15 cellular contexts compared by ENCODE assay signal in genomic region chr3:131322946-131323505, GRCh38. TPM values are rescaled to one million over a fixed set of nuclear protein-coding genes. Genes with fewer than 3 reads are reported as not detected.
DNase-seq lines count a peak whose midpoint lies in the region; ATAC-seq and TF ChIP-seq lines count a peak whose summit lies in the region.
"Had no signal": no experiment of that assay in that cellular context is flagged by ENCODE, and none has a peak within 500 bp of the region (broad histone marks: within the 10 kb centered on the region; RNA-seq: fewer than 3 reads in every experiment).

No MANE protein-coding gene starts in this region.

- 50 to 58% methylated on average over 3 of the region's 3 CpGs for WGBS in thyroid gland, 2 donors

- TF ChIP-seq POLR2A in thyroid gland (IDR thresholded peaks at IDR 0.05), result peak in 1 of 2 donors; percentile 42

- H3K27ac ChIP-seq in thyroid gland, result peak overlapping the region; percentile 80 to 85 (median 81)
- H3K27ac ChIP-seq: A549, BLaER1 had no signal

- no peaks in the 10 kb centered on the region for H3K27me3 ChIP-seq in thyroid gland
- H3K27me3 ChIP-seq: BLaER1 had no signal

- no peak for TF ChIP-seq CTCF in thyroid gland (IDR thresholded peaks at IDR 0.05)

- ATAC-seq in left ventricle myocardium superior, result no peak
- ATAC-seq: A549, HepG2 had no signal

- H3K4me1 ChIP-seq in thyroid gland, result peaks cover 61% of the 10 kb centered on the region in 2 donors
- H3K4me1 ChIP-seq: A549, BLaER1, Caco-2, HAP-1 had no signal

- DNase-seq in NCI-H146 treated with DMSO at 0.1 percent for 48 hours (lab: John Stamatoyannopoulos, UW; ENCODE audit: unreplicated experiment) (peak; percentile 73), dedifferentiated amniotic fluid mesenchymal stem cell (ENCODE audit: extremely low spot score) (peak; percentile 19), inferior parietal cortex (ENCODE audit: extremely low spot score) (peak; percentile 69), thyroid gland (no peak), NCI-H1694 treated with DMSO at 0.1 percent for 48 hours (lab: John Stamatoyannopoulos, UW) (no peak), left ventricle myocardium superior (no peak), cortex of kidney (lab: John Stamatoyannopoulos, UW) (no peak)
- DNase-seq: Caco-2; CD8-positive, alpha-beta memory T cell; DND-41; GDM1 had no signal

- intact Hi-C loops in thyroid gland (cut with DNase I) (no loop called here), left ventricle myocardium superior (cut with micrococcal nuclease) (no loop called here)

- no peak overlapping the region for H3K4me3 ChIP-seq in thyroid gland (replicated peaks in 1 of 3)
- H3K4me3 ChIP-seq: A549, BLaER1, HAP-1 had no signal

- H3K36me3 ChIP-seq in thyroid gland, result no peaks in the 10 kb centered on the region
- H3K36me3 ChIP-seq: BLaER1, HAP-1 had no signal

- no peaks in the 10 kb centered on the region for H3K9me3 ChIP-seq in thyroid gland
- H3K9me3 ChIP-seq: A549, BLaER1, Caco-2, HAP-1 had no signal

RNA-seq across cellular contexts. Expression of gene NUDT16, which starts 58.5 kb away (rescaled TPM):
- total RNA-seq in thyroid gland (10 to 100 TPM; 30.7 to 37.5 (median 34.4) TPM), left ventricle myocardium superior (26.0 TPM)

Comparison
In these comparisons a context has a peak if more than half of its experiments do, and no peak if none do; other contexts are left out.
1. DNase-seq: peak in NCI-H146 treated with DMSO at 0.1 percent for 48 hours (single experiment), dedifferentiated amniotic fluid mesenchymal stem cell (single experiment) and inferior parietal cortex (single experiment); none in thyroid gland (0 of 2), NCI-H1694 treated with DMSO at 0.1 percent for 48 hours (single experiment), left ventricle myocardium superior (single experiment) and cortex of kidney (single experiment).